20 cellular contexts compared by ENCODE assay signal in the genomic region with DNA sequence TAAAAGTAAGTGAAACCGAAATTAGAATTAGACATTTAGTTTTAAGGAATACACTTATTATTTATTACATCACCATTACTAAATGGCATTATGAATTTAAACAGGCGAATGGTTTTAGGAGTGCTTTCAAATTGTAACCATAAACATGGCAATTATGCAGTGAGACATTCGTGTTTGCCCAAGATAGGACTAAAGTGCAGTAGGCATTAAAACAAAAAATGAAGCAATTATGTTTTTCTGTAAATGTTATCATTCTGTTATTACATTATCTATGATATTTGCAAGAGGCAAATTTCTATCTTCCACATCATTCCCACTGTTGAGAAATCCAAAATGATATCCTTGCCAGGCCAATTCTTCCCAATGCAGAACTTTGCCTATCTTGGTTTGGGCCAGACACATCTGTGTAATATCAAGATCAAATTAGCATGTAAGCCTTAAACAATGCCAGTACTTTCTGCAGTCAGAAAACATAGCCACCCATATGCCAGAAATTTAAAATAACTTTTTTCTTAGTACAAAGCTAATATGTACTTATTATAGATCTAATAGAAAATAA.
DNase-seq lines count a peak whose midpoint lies in the region; ATAC-seq and TF ChIP-seq lines count a peak whose summit lies in the region.
"Had no signal": no experiment of that assay in that cellular context is flagged by ENCODE, and none has a peak within 500 bp of the region (broad histone marks: within the 10 kb centered on the region; RNA-seq: fewer than 3 reads in every experiment).

No MANE protein-coding gene starts in this region.

- H3K27me3 ChIP-seq in gastroesophageal sphincter = no peaks in the 10 kb centered on the region
- H3K27me3 ChIP-seq: Peyer's patch had no signal

- no peak for TF ChIP-seq POLR2A in gastroesophageal sphincter (IDR thresholded peaks at IDR 0.05)

- no peak overlapping the region for H3K27ac ChIP-seq in gastroesophageal sphincter
- H3K27ac ChIP-seq: Peyer's patch had no signal

- no peak for TF ChIP-seq CTCF in gastroesophageal sphincter (IDR thresholded peaks at IDR 0.05)

- H3K36me3 ChIP-seq in gastroesophageal sphincter = no peaks in the 10 kb centered on the region
- H3K36me3 ChIP-seq: Peyer's patch had no signal

- ATAC-seq in gastroesophageal sphincter (peak; percentile 50), sciatic nerve (peak; percentile 49), HG02763 (IDR thresholded peaks at IDR 0.05; ENCODE audit: unreplicated experiment) (no peak), GM21360 (IDR thresholded peaks at IDR 0.05; ENCODE audit: unreplicated experiment) (no peak), HG03520 (IDR thresholded peaks at IDR 0.05; ENCODE audit: unreplicated experiment) (no peak)

- no peaks in the 10 kb centered on the region for H3K4me1 ChIP-seq in gastroesophageal sphincter
- H3K4me1 ChIP-seq: Peyer's patch had no signal

- peaks cover 0 to 25% (median 0%) of the 10 kb centered on the region in 3 donors for H3K9me3 ChIP-seq in gastroesophageal sphincter
- H3K9me3 ChIP-seq: Peyer's patch had no signal

- DNase-seq in NCI-H226 (peak; percentile 20), fibroblast of gingiva (ENCODE audit: low read depth) (peak; percentile 61), sciatic nerve (ENCODE audit: low spot score) (no peak), SKM-1 (lab: John Stamatoyannopoulos, UW; ENCODE audit: unreplicated experiment) (no peak)
- DNase-seq: ACHN; CD4-positive, CD25-positive, alpha-beta regulatory T cell; EL; GF-D8; H9; NCI-H1105; NCI-H1694; NCI-H2081; NCI-H2171; NCI-H524 treated with DMSO at 0.1 percent for 48 hours; NCI-H82; Peyer's patch had no signal

- no peak overlapping the region for H3K4me3 ChIP-seq in gastroesophageal sphincter
- H3K4me3 ChIP-seq: Peyer's patch had no signal

- WGBS in gastroesophageal sphincter (ENCODE audit: low coverage in 1 of 2), 2 donors = 59 to 72% methylated on average over 3 of the region's 3 CpGs

- intact Hi-C loops in sciatic nerve (cut with DNase I) = no loop called here

- TF ChIP-seq EP300 in gastroesophageal sphincter (IDR thresholded peaks at IDR 0.05) = no peak

Comparison
In these comparisons a context has a peak if more than half of its experiments do, and no peak if none do; other contexts are left out.
1. DNase-seq: peak in NCI-H226 (single experiment) and fibroblast of gingiva (single experiment); none in sciatic nerve (single experiment) and SKM-1 (single experiment).
2. ATAC-seq: peak in gastroesophageal sphincter (single experiment) and sciatic nerve (single experiment); none in HG02763 (single experiment), GM21360 (single experiment) and HG03520 (single experiment).